9 cellular contexts compared by ENCODE assay signal in genomic region chr5:143016777-143017374, GRCh38.
A peak's percentile ranks its signal among the peaks of the same experiment; 100 is the strongest.
DNase-seq lines count a peak whose midpoint lies in the region; ATAC-seq and TF ChIP-seq lines count a peak whose summit lies in the region.
"Had no signal": no experiment of that assay in that cellular context is flagged by ENCODE, and none has a peak within 500 bp of the region (broad histone marks: within the 10 kb centered on the region; RNA-seq: fewer than 3 reads in every experiment).

No MANE protein-coding gene starts in this region.

- H3K4me1 ChIP-seq in cardiac muscle cell (ENCODE audit: low read depth): peaks cover 13% of the 10 kb centered on the region
- no peaks in the 10 kb centered on the region for H3K4me1 ChIP-seq in right cardiac atrium (ENCODE audit: control insufficient read depth, insufficient read depth, low read length)
- no peaks in the 10 kb centered on the region for H3K4me1 ChIP-seq in testis

- intact Hi-C loops in right cardiac atrium (cut with DNase I): no loop called here
- intact Hi-C loops in testis (cut with DNase I; ENCODE audit: low total_unique reads): no loop called here

- peak; percentile 57 to 79 for DNase-seq in cardiac muscle cell (ENCODE audit: low read depth in 1 of 2, low spot score in 1 of 2)
- DNase-seq in right cardiac atrium: no peak
- DNase-seq in NCI-H446 treated with DMSO at 0.1 percent for 48 hours (lab: John Stamatoyannopoulos, UW): peak; percentile 23
- DNase-seq in iPS-NIHi11 (ENCODE audit: low spot score): peak; percentile 46
- peak; percentile 45 for DNase-seq in testis
- DNase-seq in NCI-H2227 (lab: John Stamatoyannopoulos, UW; ENCODE audit: unreplicated experiment): no peak

- TF ChIP-seq CTCF in cardiac muscle cell (IDR thresholded peaks at IDR 0.05; ENCODE audit: low read depth, low read length) (peak; percentile 78), testis (IDR thresholded peaks at IDR 0.05) (peak in 2 of 3 experiments; percentile 22 to 32)

- peaks cover 3% of the 10 kb centered on the region for H3K9me3 Mint-ChIP-seq in activated T-helper 17 cell treated with anti-CD3 and anti-CD28 coated beads, Interleukin-2, amount 50 U/mL, for 72 hours

- H3K4me3 Mint-ChIP-seq in activated T-helper 17 cell treated with anti-CD3 and anti-CD28 coated beads, Interleukin-2, amount 50 U/mL, for 72 hours: no peak overlapping the region
- H3K4me3 Mint-ChIP-seq: activated naive CD4-positive, alpha-beta T cell treated with anti-CD3 and anti-CD28 coated beads, Interleukin-2, amount 50 U/mL, for 24 hours had no signal

- no peak for ATAC-seq in right cardiac atrium
- peak; percentile 46 for ATAC-seq in activated T-helper 17 cell treated with anti-CD3 and anti-CD28 coated beads, Interleukin-2, amount 50 U/mL, for 72 hours (replicated peaks)
- no peak for ATAC-seq in GM18517 (IDR thresholded peaks at IDR 0.05; ENCODE audit: unreplicated experiment)

- WGBS in right cardiac atrium: 62% methylated on average over 5 of the region's 5 CpGs
- WGBS in testis, 2 donors: 76 to 78% methylated on average over 5 of the region's 5 CpGs

- no peak for TF ChIP-seq POLR2A in testis (IDR thresholded peaks at IDR 0.05)

- H3K36me3 ChIP-seq in cardiac muscle cell (no peaks in the 10 kb centered on the region), testis (ENCODE audit: low read depth, missing control alignments) (no peaks in the 10 kb centered on the region)

- H3K27ac Mint-ChIP-seq in activated T-helper 17 cell treated with anti-CD3 and anti-CD28 coated beads, Interleukin-2, amount 50 U/mL, for 72 hours: no peak overlapping the region

- H3K4me1 Mint-ChIP-seq in activated T-helper 17 cell treated with anti-CD3 and anti-CD28 coated beads, Interleukin-2, amount 50 U/mL, for 72 hours: no peaks in the 10 kb centered on the region

- no peaks in the 10 kb centered on the region for H3K9me3 ChIP-seq in cardiac muscle cell (ENCODE audit: low read depth)
- no peaks in the 10 kb centered on the region for H3K9me3 ChIP-seq in right cardiac atrium (ENCODE audit: control insufficient read depth, low read length)
- H3K9me3 ChIP-seq in testis: no peaks in the 10 kb centered on the region

- H3K27me3 ChIP-seq in cardiac muscle cell: no peaks in the 10 kb centered on the region
- no peaks in the 10 kb centered on the region for H3K27me3 ChIP-seq in right cardiac atrium (ENCODE audit: control insufficient read depth, insufficient read depth)
- no peaks in the 10 kb centered on the region for H3K27me3 ChIP-seq in testis

- H3K36me3 Mint-ChIP-seq in activated T-helper 17 cell treated with anti-CD3 and anti-CD28 coated beads, Interleukin-2, amount 50 U/mL, for 72 hours (ENCODE audit: low read depth): no peaks in the 10 kb centered on the region

- H3K4me3 ChIP-seq in cardiac muscle cell (no peak overlapping the region), right cardiac atrium (ENCODE audit: low read length) (no peak overlapping the region), testis (no peak overlapping the region)

- H3K27ac ChIP-seq in cardiac muscle cell (no peak overlapping the region), right cardiac atrium (ENCODE audit: low read length) (no peak overlapping the region), testis (no peak overlapping the region)

- no peaks in the 10 kb centered on the region for H3K27me3 Mint-ChIP-seq in activated T-helper 17 cell treated with anti-CD3 and anti-CD28 coated beads, Interleukin-2, amount 50 U/mL, for 72 hours
- H3K27me3 Mint-ChIP-seq: activated naive CD4-positive, alpha-beta T cell treated with anti-CD3 and anti-CD28 coated beads, Interleukin-2, amount 50 U/mL, for 24 hours had no signal

Comparison
In these comparisons a context has a peak if more than half of its experiments do, and no peak if none do; other contexts are left out.
1. DNase-seq: peak in cardiac muscle cell (2 of 2), NCI-H446 treated with DMSO at 0.1 percent for 48 hours (single experiment), iPS-NIHi11 (single experiment) and testis (single experiment); none in right cardiac atrium (0 of 3) and NCI-H2227 (single experiment).